8 cellular contexts compared by ENCODE assay signal in the genomic region with DNA sequence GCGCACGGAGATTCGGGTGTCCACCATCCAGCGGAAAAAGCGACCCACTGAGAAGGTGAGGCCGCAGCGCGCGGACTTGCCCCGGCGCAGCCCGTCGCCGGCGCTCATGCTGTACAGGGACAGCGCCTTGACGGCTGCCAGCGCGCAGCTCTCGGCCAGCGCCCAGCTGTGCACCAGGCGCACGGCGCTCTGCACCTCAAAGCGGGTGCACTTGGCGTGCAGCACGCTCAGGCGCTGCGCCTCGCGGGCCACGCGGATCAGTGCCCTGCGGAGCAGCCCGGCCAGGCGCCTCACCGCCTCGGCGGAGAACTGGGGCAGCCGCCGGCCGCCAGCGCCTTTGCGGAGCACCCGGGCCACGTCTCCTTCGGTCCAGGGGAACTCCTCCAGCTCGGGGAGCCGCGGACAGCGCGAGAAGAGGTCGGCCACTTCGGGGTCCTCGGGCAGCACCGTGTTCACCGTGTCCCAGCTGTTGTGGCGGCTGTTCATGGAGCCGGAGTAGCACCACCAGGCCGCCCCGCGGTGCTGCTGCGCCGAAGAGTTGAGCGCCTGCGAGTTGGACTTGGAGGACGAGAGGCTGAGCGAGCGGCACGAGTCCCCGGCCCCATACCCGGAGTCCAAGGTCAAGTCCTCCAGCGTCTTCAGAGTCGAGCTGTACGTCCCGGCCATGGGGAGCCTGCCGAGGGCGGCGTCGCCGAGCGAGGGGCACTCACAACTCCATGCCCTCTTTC. TPM values are rescaled to one million over a fixed set of nuclear protein-coding genes. Genes with fewer than 3 reads are reported as not detected.
DNase-seq lines count a peak whose midpoint lies in the region; ATAC-seq and TF ChIP-seq lines count a peak whose summit lies in the region.

No MANE protein-coding gene starts in this region.

- intact Hi-C loops in left cardiac atrium (cut with DNase I) (loop anchor here (5.0 to 10.0 kb wide), 3 partner anchors 92 to 185 kb away; no protein-coding TSS in a partner anchor), posterior vena cava (cut with DNase I) (loop anchor here (5.0 to 10.0 kb wide), 5 partner anchors 92 to 362 kb away; no protein-coding TSS in a partner anchor)

- DNase-seq in NCI-H2029 (lab: John Stamatoyannopoulos, UW) = peak; percentile 36
- DNase-seq in NCI-H2029 treated with DMSO at 0.1 percent for 48 hours (lab: John Stamatoyannopoulos, UW) = no peak
- peak; percentile 47 for DNase-seq in activated naive CD8-positive, alpha-beta T cell treated with anti-CD3 and anti-CD28 coated beads, Interleukin-2, amount 50 U/mL, for 24 hours
- DNase-seq in left cardiac atrium = peak; percentile 61
- DNase-seq in posterior vena cava (ENCODE audit: low spot score) = peak; percentile 91

- H3K4me1 Mint-ChIP-seq in activated naive CD8-positive, alpha-beta T cell treated with anti-CD3 and anti-CD28 coated beads, Interleukin-2, amount 50 U/mL, for 24 hours = peaks cover 24% of the 10 kb centered on the region

- H3K9me3 Mint-ChIP-seq in activated naive CD8-positive, alpha-beta T cell treated with anti-CD3 and anti-CD28 coated beads, Interleukin-2, amount 50 U/mL, for 24 hours = no peaks in the 10 kb centered on the region

- H3K27me3 Mint-ChIP-seq in activated naive CD8-positive, alpha-beta T cell treated with anti-CD3 and anti-CD28 coated beads, Interleukin-2, amount 50 U/mL, for 24 hours = peaks cover 58% of the 10 kb centered on the region

- H3K4me3 Mint-ChIP-seq in activated naive CD8-positive, alpha-beta T cell treated with anti-CD3 and anti-CD28 coated beads, Interleukin-2, amount 50 U/mL, for 24 hours = peak overlapping the region; percentile 85

- ATAC-seq in HG03342 (IDR thresholded peaks at IDR 0.05; ENCODE audit: unreplicated experiment) = peak; percentile 16
- peak; percentile 46 for ATAC-seq in SK-N-SH treated with all-trans-retinoic acid at 6 μM for 48 hours
- peak; percentile 20 for ATAC-seq in activated naive CD8-positive, alpha-beta T cell treated with anti-CD3 and anti-CD28 coated beads, Interleukin-2, amount 50 U/mL, for 24 hours
- peak; percentile 61 to 65 for ATAC-seq in left cardiac atrium
- no peak for ATAC-seq in HG02798 (IDR thresholded peaks at IDR 0.05; ENCODE audit: poor library complexity, unreplicated experiment)

- H3K27ac Mint-ChIP-seq in activated naive CD8-positive, alpha-beta T cell treated with anti-CD3 and anti-CD28 coated beads, Interleukin-2, amount 50 U/mL, for 24 hours = no peak overlapping the region

- H3K36me3 Mint-ChIP-seq in activated naive CD8-positive, alpha-beta T cell treated with anti-CD3 and anti-CD28 coated beads, Interleukin-2, amount 50 U/mL, for 24 hours (ENCODE audit: low read depth) = peaks cover 5% of the 10 kb centered on the region

TF ChIP-seq in SK-N-SH treated with all-trans-retinoic acid at 6 μM for 48 hours, 23 proteins besides CTCF, POLR2A, EP300 and RAD21:
- TF ChIP-seq CSDC2 (CRISPR knock-in tag; IDR thresholded peaks at IDR 0.05) (no peak), BACH2 (CRISPR knock-in tag; IDR thresholded peaks at IDR 0.05; ENCODE audit: borderline replicate concordance) (no peak), ZNF565 (CRISPR knock-in tag; conservative IDR thresholded peaks at IDR 0.05; ENCODE audit: low read depth) (no peak), ESRRG (CRISPR knock-in tag; IDR thresholded peaks at IDR 0.05) (no peak), ZNF70 (CRISPR knock-in tag; IDR thresholded peaks at IDR 0.05) (no peak), TOX (CRISPR knock-in tag; IDR thresholded peaks at IDR 0.05; ENCODE audit: borderline replicate concordance) (no peak), GLIS3 (CRISPR knock-in tag; IDR thresholded peaks at IDR 0.05) (no peak), ISL1 (CRISPR knock-in tag; IDR thresholded peaks at IDR 0.05) (no peak), ZNF8 (CRISPR knock-in tag; IDR thresholded peaks at IDR 0.05) (no peak), OSR1 (CRISPR knock-in tag; IDR thresholded peaks at IDR 0.05) (no peak), ZC3H10 (CRISPR knock-in tag; IDR thresholded peaks at IDR 0.05) (no peak), ARNTL (CRISPR knock-in tag; IDR thresholded peaks at IDR 0.05; ENCODE audit: borderline replicate concordance, low read depth) (no peak), ZFP3 (CRISPR knock-in tag; IDR thresholded peaks at IDR 0.05) (no peak), TCF4 (CRISPR knock-in tag; IDR thresholded peaks at IDR 0.05; ENCODE audit: borderline replicate concordance) (no peak), ZFP30 (CRISPR knock-in tag; IDR thresholded peaks at IDR 0.05) (no peak), PPARA (CRISPR knock-in tag; IDR thresholded peaks at IDR 0.05; ENCODE audit: borderline replicate concordance) (no peak)
- TF ChIP-seq, protein P1, sequence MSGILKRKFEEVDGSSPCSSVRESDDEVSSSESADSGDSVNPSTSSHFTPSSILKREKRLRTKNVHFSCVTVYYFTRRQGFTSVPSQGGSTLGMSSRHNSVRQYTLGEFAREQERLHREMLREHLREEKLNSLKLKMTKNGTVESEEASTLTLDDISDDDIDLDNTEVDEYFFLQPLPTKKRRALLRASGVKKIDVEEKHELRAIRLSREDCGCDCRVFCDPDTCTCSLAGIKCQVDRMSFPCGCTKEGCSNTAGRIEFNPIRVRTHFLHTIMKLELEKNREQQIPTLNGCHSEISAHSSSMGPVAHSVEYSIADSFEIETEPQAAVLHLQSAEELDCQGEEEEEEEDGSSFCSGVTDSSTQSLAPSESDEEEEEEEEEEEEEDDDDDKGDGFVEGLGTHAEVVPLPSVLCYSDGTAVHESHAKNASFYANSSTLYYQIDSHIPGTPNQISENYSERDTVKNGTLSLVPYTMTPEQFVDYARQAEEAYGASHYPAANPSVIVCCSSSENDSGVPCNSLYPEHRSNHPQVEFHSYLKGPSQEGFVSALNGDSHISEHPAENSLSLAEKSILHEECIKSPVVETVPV (CRISPR knock-in tag; IDR thresholded peaks at IDR 0.05) = no peak
- TF ChIP-seq, protein P2, sequence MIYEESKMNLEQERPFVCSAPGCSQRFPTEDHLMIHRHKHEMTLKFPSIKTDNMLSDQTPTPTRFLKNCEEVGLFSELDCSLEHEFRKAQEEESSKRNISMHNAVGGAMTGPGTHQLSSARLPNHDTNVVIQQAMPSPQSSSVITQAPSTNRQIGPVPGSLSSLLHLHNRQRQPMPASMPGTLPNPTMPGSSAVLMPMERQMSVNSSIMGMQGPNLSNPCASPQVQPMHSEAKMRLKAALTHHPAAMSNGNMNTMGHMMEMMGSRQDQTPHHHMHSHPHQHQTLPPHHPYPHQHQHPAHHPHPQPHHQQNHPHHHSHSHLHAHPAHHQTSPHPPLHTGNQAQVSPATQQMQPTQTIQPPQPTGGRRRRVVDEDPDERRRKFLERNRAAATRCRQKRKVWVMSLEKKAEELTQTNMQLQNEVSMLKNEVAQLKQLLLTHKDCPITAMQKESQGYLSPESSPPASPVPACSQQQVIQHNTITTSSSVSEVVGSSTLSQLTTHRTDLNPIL (CRISPR knock-in tag; IDR thresholded peaks at IDR 0.05; ENCODE audit: low read depth) = no peak
- TF ChIP-seq, protein P3, sequence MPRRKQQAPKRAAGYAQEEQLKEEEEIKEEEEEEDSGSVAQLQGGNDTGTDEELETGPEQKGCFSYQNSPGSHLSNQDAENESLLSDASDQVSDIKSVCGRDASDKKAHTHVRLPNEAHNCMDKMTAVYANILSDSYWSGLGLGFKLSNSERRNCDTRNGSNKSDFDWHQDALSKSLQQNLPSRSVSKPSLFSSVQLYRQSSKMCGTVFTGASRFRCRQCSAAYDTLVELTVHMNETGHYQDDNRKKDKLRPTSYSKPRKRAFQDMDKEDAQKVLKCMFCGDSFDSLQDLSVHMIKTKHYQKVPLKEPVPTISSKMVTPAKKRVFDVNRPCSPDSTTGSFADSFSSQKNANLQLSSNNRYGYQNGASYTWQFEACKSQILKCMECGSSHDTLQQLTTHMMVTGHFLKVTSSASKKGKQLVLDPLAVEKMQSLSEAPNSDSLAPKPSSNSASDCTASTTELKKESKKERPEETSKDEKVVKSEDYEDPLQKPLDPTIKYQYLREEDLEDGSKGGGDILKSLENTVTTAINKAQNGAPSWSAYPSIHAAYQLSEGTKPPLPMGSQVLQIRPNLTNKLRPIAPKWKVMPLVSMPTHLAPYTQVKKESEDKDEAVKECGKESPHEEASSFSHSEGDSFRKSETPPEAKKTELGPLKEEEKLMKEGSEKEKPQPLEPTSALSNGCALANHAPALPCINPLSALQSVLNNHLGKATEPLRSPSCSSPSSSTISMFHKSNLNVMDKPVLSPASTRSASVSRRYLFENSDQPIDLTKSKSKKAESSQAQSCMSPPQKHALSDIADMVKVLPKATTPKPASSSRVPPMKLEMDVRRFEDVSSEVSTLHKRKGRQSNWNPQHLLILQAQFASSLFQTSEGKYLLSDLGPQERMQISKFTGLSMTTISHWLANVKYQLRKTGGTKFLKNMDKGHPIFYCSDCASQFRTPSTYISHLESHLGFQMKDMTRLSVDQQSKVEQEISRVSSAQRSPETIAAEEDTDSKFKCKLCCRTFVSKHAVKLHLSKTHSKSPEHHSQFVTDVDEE (CRISPR knock-in tag; IDR thresholded peaks at IDR 0.05) = no peak
- TF ChIP-seq, protein P4, sequence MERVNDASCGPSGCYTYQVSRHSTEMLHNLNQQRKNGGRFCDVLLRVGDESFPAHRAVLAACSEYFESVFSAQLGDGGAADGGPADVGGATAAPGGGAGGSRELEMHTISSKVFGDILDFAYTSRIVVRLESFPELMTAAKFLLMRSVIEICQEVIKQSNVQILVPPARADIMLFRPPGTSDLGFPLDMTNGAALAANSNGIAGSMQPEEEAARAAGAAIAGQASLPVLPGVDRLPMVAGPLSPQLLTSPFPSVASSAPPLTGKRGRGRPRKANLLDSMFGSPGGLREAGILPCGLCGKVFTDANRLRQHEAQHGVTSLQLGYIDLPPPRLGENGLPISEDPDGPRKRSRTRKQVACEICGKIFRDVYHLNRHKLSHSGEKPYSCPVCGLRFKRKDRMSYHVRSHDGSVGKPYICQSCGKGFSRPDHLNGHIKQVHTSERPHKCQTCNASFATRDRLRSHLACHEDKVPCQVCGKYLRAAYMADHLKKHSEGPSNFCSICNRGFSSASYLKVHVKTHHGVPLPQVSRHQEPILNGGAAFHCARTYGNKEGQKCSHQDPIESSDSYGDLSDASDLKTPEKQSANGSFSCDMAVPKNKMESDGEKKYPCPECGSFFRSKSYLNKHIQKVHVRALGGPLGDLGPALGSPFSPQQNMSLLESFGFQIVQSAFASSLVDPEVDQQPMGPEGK (CRISPR knock-in tag; IDR thresholded peaks at IDR 0.05; ENCODE audit: borderline replicate concordance) = no peak
TF ChIP-seq in SK-N-SH treated with all-trans-retinoic acid at 6 μM for 48 hours: peak in this region for 0.

RNA-seq across cellular contexts. Expression of a gene that starts 0.7 kb away (rescaled TPM):
- total RNA-seq in left cardiac atrium (10 to 100 TPM; 12.5 to 19.3 TPM), posterior vena cava (1 to 10 TPM; 8.6 to 8.7 TPM)
